In the genomic region with DNA sequence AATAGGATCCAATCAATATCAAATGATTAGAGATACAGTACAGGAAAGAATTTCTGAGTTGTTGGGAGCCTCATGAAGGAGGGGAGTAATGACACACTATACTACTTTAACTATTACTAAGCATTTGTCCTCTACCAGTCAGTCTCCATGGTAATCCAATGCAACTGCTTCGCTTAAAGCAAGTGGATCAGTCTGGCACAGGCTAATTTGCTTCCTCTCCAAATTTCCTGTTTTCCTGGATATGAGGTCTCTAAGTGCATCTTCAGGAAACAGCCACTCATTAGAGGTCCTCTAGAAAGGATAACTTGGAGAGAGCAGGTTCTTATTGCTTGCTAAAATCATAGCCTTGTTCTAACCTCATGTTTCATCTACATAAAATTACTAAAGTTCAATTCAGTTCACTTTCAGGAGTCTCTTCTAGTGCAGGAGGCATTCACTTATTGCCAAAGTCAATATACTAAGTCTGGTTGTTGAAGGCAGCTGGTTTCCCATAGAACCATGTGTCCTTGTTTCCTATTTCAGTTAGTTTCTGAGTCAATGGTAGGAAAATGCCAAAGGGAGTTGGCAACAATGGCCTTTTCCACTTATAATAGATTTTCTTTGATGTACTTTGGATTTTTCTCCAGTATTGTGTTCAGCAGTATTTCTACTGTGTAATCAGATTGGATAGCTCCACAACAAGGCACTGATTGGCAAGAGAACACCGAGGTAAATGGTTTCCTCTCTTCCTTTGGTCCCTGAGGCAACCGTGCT, we compare ENCODE assay signal across 18 cellular contexts. TPM values are rescaled to one million over a fixed set of nuclear protein-coding genes. Genes with fewer than 3 reads are reported as not detected.
DNase-seq lines count a peak whose midpoint lies in the region; ATAC-seq, FAIRE-seq and TF ChIP-seq lines count a peak whose summit lies in the region.
"Had no signal": no experiment of that assay in that cellular context is flagged by ENCODE, and none has a peak within 500 bp of the region (broad histone marks: within the 10 kb centered on the region; RNA-seq: fewer than 3 reads in every experiment).

No MANE protein-coding gene starts in this region.

- peak overlapping the region; percentile 33 for H2AFZ ChIP-seq in endothelial cell of umbilical vein (ENCODE audit: low read depth, low read length)
- H2AFZ ChIP-seq in mesenchymal stem cell (ENCODE audit: low read depth, low read length): no peak overlapping the region

- H3K9me3 ChIP-seq in A673 (ENCODE audit: low read depth, low read length, poor library complexity, severe bottlenecking) (no peaks in the 10 kb centered on the region), endothelial cell of umbilical vein (replicated peaks; ENCODE audit: control insufficient read depth, insufficient read depth, low read length) (no peaks in the 10 kb centered on the region), mesenchymal stem cell (ENCODE audit: control insufficient read depth, low read length) (no peaks in the 10 kb centered on the region)
- H3K9me3 ChIP-seq: gastrocnemius medialis had no signal

- TF ChIP-seq CTCF in A673 (conservative IDR thresholded peaks at IDR 0.05; ENCODE audit: low read depth, low read length) (no peak), endothelial cell of umbilical vein (IDR thresholded peaks at IDR 0.05; ENCODE audit: extremely low read depth in 1 of 2, insufficient read depth in 1 of 2, low read depth in 1 of 2, low read length in 2 of 2) (no peak)

- H3K9ac ChIP-seq in endothelial cell of umbilical vein (replicated peaks; ENCODE audit: extremely low read depth, insufficient read depth, low read length) (no peak overlapping the region), mesenchymal stem cell (ENCODE audit: low read length) (no peak overlapping the region)

- no peak overlapping the region for H2AK5ac ChIP-seq in mesenchymal stem cell (ENCODE audit: low read length, severe bottlenecking)

- H3K4me2 ChIP-seq in endothelial cell of umbilical vein (ENCODE audit: insufficient read depth, low read length): peak overlapping the region; percentile 60
- no peak overlapping the region for H3K4me2 ChIP-seq in mesenchymal stem cell (ENCODE audit: low read length, poor library complexity, severe bottlenecking)

- peaks cover 3% of the 10 kb centered on the region for H3K79me1 ChIP-seq in mesenchymal stem cell (replicated peaks; ENCODE audit: low read length, poor library complexity, severe bottlenecking)

- DNase-seq in A673 (ENCODE audit: low spot score) (peak; percentile 90), endothelial cell of umbilical vein (ENCODE audit: low read depth, low spot score) (peak; percentile 91), mesenchymal stem cell (peak; percentile 21), urothelium cell line (ENCODE audit: low spot score) (no peak), NCI-H1694 (lab: John Stamatoyannopoulos, UW) (no peak)
- no peak for DNase-seq in stimulated activated CD4-positive, alpha-beta T cell treated with anti-CD3 and anti-CD28 coated beads, Interleukin-2, amount 100 ng/mL, for 24 hours
- no peak for DNase-seq in activated T-cell treated with anti-CD3 and anti-CD28 coated beads, Interleukin-2, amount 50 U/mL, for 4 hours
- DNase-seq: ACHN; activated B cell treated with CpG ODN at 0.5 μM for 24 hours; activated T-cell treated with anti-CD3 and anti-CD28 coated beads, Interleukin-2, amount 50 U/mL, for 24 hours; gastrocnemius medialis; Karpas-422; NCI-H345; nucleus accumbens had no signal

- no peak overlapping the region for H2BK12ac ChIP-seq in mesenchymal stem cell (ENCODE audit: low read length in 2 of 2)

- no peak overlapping the region for H2BK5ac ChIP-seq in mesenchymal stem cell (ENCODE audit: low read depth, low read length, poor library complexity, severe bottlenecking)

- no peak overlapping the region for H3K4me3 ChIP-seq in A673 (ENCODE audit: low read depth, low read length, poor library complexity, severe bottlenecking)
- no peak overlapping the region for H3K4me3 ChIP-seq in endothelial cell of umbilical vein (replicated peaks in 1 of 3; ENCODE audit: insufficient read depth in 1 of 3, low read depth in 1 of 3, low read length in 3 of 3)
- H3K4me3 ChIP-seq in mesenchymal stem cell (ENCODE audit: insufficient read depth in 1 of 2, low read depth in 1 of 2, low read length in 2 of 2): no peak overlapping the region
- H3K4me3 ChIP-seq: gastrocnemius medialis, suprapubic skin had no signal

- H4K8ac ChIP-seq in mesenchymal stem cell (ENCODE audit: low read length): no peak overlapping the region

- H3K79me2 ChIP-seq in endothelial cell of umbilical vein (ENCODE audit: control insufficient read depth, insufficient read depth, low read length): no peaks in the 10 kb centered on the region

- POLR2A ChIA-PET in A673 (lab: Charles Lee; ENCODE audit: low non-redundant PET): no interaction called here
- POLR2A ChIA-PET in endothelial cell of umbilical vein (lab: Charles Lee): interaction anchor here (0.7 kb wide), 1 partner anchor 86 kb away, joined by 4 read pairs; no protein-coding TSS in a partner anchor

- no peaks in the 10 kb centered on the region for H3K9me1 ChIP-seq in endothelial cell of umbilical vein (replicated peaks; ENCODE audit: control insufficient read depth, extremely low read depth, insufficient read depth, low read length)

- H3K36me3 ChIP-seq in A673 (ENCODE audit: insufficient read depth, low read length, poor library complexity, severe bottlenecking): no peaks in the 10 kb centered on the region
- H3K36me3 ChIP-seq in endothelial cell of umbilical vein (ENCODE audit: control insufficient read depth in 2 of 2, extremely low read depth in 1 of 2, insufficient read depth in 2 of 2, low read length in 2 of 2): no peaks in the 10 kb centered on the region
- H3K36me3 ChIP-seq in mesenchymal stem cell (ENCODE audit: control insufficient read depth in 1 of 2, insufficient read depth in 2 of 2, low read depth in 1 of 2, low read length in 2 of 2): no peaks in the 10 kb centered on the region
- H3K36me3 ChIP-seq: brain microvascular endothelial cell, gastrocnemius medialis, suprapubic skin had no signal

- intact Hi-C loops in A673 (cut with micrococcal nuclease; ENCODE audit: unreplicated experiment): no loop called here
- intact Hi-C loops in endothelial cell of umbilical vein (cut with micrococcal nuclease): loop anchor here (1.0 kb wide), 1 partner anchor 8 kb away; no protein-coding TSS in a partner anchor

- no peak overlapping the region for H3K23ac ChIP-seq in mesenchymal stem cell (ENCODE audit: low read length in 2 of 2)

- H3K14ac ChIP-seq in mesenchymal stem cell (ENCODE audit: low read length in 2 of 2): no peak overlapping the region

- H3K27ac ChIP-seq in A673 (ENCODE audit: low read depth, low read length, poor library complexity, severe bottlenecking): peak overlapping the region; percentile 49
- H3K27ac ChIP-seq in endothelial cell of umbilical vein (ENCODE audit: insufficient read depth, low read depth, low read length): peak overlapping the region; percentile 40
- no peak overlapping the region for H3K27ac ChIP-seq in mesenchymal stem cell (ENCODE audit: low read length, poor library complexity, severe bottlenecking)
- H3K27ac ChIP-seq: brain microvascular endothelial cell, suprapubic skin had no signal

- no peak for ATAC-seq in activated T-cell treated with anti-CD3 and anti-CD28 coated beads, Interleukin-2, amount 50 U/mL, for 4 hours
- ATAC-seq: left lobe of liver had no signal

- no peaks in the 10 kb centered on the region for H3K4me1 Mint-ChIP-seq in activated T-cell treated with anti-CD3 and anti-CD28 coated beads, Interleukin-2, amount 50 U/mL, for 4 hours (ENCODE audit: low read depth)

- peak; percentile 66 for FAIRE-seq in endothelial cell of umbilical vein (lab: Jason Lieb, UNC)
- no peak for FAIRE-seq in urothelium cell line (lab: Jason Lieb, UNC)

- H3K4me1 ChIP-seq in A673 (ENCODE audit: insufficient read depth, low read length, poor library complexity, severe bottlenecking) (peaks cover 22% of the 10 kb centered on the region), endothelial cell of umbilical vein (ENCODE audit: control insufficient read depth, extremely low read depth, insufficient read depth, low read length) (peaks cover 17% of the 10 kb centered on the region), mesenchymal stem cell (ENCODE audit: control insufficient read depth, insufficient read depth, low read depth, low read length) (no peaks in the 10 kb centered on the region)

- H3K9me3 Mint-ChIP-seq in activated T-cell treated with anti-CD3 and anti-CD28 coated beads, Interleukin-2, amount 50 U/mL, for 4 hours: peaks cover 7% of the 10 kb centered on the region

- BruUV-seq in A673 (replicated peaks; lab: Mats Ljungman, UMichigan) (no TSS peak), endothelial cell of umbilical vein (replicated peaks; lab: Mats Ljungman, UMichigan) (no TSS peak)

- H2BK15ac ChIP-seq in mesenchymal stem cell (ENCODE audit: low read depth, poor library complexity, severe bottlenecking): no peak overlapping the region

- H3K4ac ChIP-seq in mesenchymal stem cell (ENCODE audit: low read depth in 1 of 2, low read length in 2 of 2): no peak overlapping the region

- peaks cover 3% of the 10 kb centered on the region for H3K27me3 Mint-ChIP-seq in activated T-cell treated with anti-CD3 and anti-CD28 coated beads, Interleukin-2, amount 50 U/mL, for 4 hours (ENCODE audit: low read depth)
- H3K27me3 Mint-ChIP-seq: activated B cell treated with CpG ODN at 0.5 μM for 24 hours; activated T-cell treated with anti-CD3 and anti-CD28 coated beads, Interleukin-2, amount 50 U/mL, for 24 hours had no signal

- CTCF ChIA-PET in A673 (lab: Charles Lee) (no interaction called here), endothelial cell of umbilical vein (lab: Charles Lee) (interaction anchor here (1.0 to 1.4 kb wide), 3 partner anchors 9 to 118 kb away, joined by 3 to 5 read pairs (median 4); partner anchors contain the start of gene SEPTIN7)

- H4K20me1 ChIP-seq in endothelial cell of umbilical vein (replicated peaks; ENCODE audit: control insufficient read depth, extremely low read depth, insufficient read depth, low read length): no peaks in the 10 kb centered on the region

- TF ChIP-seq POLR2A in endothelial cell of umbilical vein (IDR thresholded peaks at IDR 0.05; ENCODE audit: low read depth, low read length): no peak

- no peak overlapping the region for H2BK120ac ChIP-seq in mesenchymal stem cell (ENCODE audit: low read depth, low read length)

- H3K18ac ChIP-seq in mesenchymal stem cell (ENCODE audit: low read depth in 1 of 2, low read length in 2 of 2): no peak overlapping the region

- no peak overlapping the region for H4K91ac ChIP-seq in mesenchymal stem cell (ENCODE audit: low read length)

- no peak overlapping the region for H3K4me3 Mint-ChIP-seq in activated T-cell treated with anti-CD3 and anti-CD28 coated beads, Interleukin-2, amount 50 U/mL, for 4 hours
- H3K4me3 Mint-ChIP-seq: activated B cell treated with CpG ODN at 0.5 μM for 24 hours; activated T-cell treated with anti-CD3 and anti-CD28 coated beads, Interleukin-2, amount 50 U/mL, for 24 hours had no signal

- H3K27me3 ChIP-seq in A673 (replicated peaks; ENCODE audit: insufficient read depth, low read depth, low read length, poor library complexity) (no peaks in the 10 kb centered on the region), endothelial cell of umbilical vein (ENCODE audit: control insufficient read depth in 2 of 2, insufficient read depth in 2 of 2, low read length in 2 of 2) (no peaks in the 10 kb centered on the region), mesenchymal stem cell (ENCODE audit: control insufficient read depth in 1 of 2, insufficient read depth in 1 of 2, low read length in 2 of 2) (no peaks in the 10 kb centered on the region)
- H3K27me3 ChIP-seq: brain microvascular endothelial cell, gastrocnemius medialis, suprapubic skin had no signal

- dilution Hi-C loops in endothelial cell of umbilical vein (cut with MboI; ENCODE audit: extremely low pct_ligation_motif_present, low sequenced_read_pairs): no loop called here

- peaks cover 2% of the 10 kb centered on the region for H3K36me3 Mint-ChIP-seq in activated T-cell treated with anti-CD3 and anti-CD28 coated beads, Interleukin-2, amount 50 U/mL, for 4 hours (ENCODE audit: insufficient read depth)

- 44% methylated on average over 3 of the region's 3 CpGs for WGBS in mesenchymal stem cell

RNA-seq across cellular contexts. Expression of gene SEPTIN7, which starts 8.2 kb away (rescaled TPM):
- total RNA-seq in A673 (2021) (295 TPM in 2 replicates), endothelial cell of umbilical vein (223 and 228 TPM in 2 replicates)
- 121 TPM for polyA plus RNA-seq in PFSK-1 (2012; ENCODE audit: insufficient read length, low read depth)
- 57.3 and 73.6 TPM in 2 replicates for polyA plus RNA-seq in endothelial cell of umbilical vein
- polyA plus RNA-seq in endothelial cell of umbilical vein (2011; cell fraction: cytosol; rRNA removed): 105 and 106 TPM in 2 replicates
- 77.3 and 116 TPM in 2 replicates for polyA plus RNA-seq in endothelial cell of umbilical vein (2011; cell fraction: nucleus; rRNA removed)
- polyA plus RNA-seq in endothelial cell of umbilical vein (2012): 200 and 267 TPM in 2 replicates
- 101 and 108 TPM in 2 replicates for polyA minus RNA-seq in endothelial cell of umbilical vein
- polyA minus RNA-seq in endothelial cell of umbilical vein (2011; cell fraction: cytosol; rRNA and poly(A)+ RNA removed): 42.1 TPM
- polyA minus RNA-seq in endothelial cell of umbilical vein (2011; cell fraction: nucleus; rRNA and poly(A)+ RNA removed): 104 and 144 TPM in 2 replicates
- polyA plus RNA-seq in mesenchymal stem cell (2013, experiment 1 of 2): 250 TPM
- 256 TPM for polyA plus RNA-seq in mesenchymal stem cell (2013, experiment 2 of 2)
- total RNA-seq in activated T-cell treated with anti-CD3 and anti-CD28 coated beads, Interleukin-2, amount 50 U/mL, for 4 hours: 100 to 1,000 TPM; 174 to 192 (median 180) TPM

Comparison
In these comparisons a context has a peak if more than half of its experiments do, and no peak if none do; other contexts are left out.
1. DNase-seq: peak in A673 (single experiment), endothelial cell of umbilical vein (single experiment) and mesenchymal stem cell (single experiment); none in stimulated activated CD4-positive, alpha-beta T cell treated with anti-CD3 and anti-CD28 coated beads, Interleukin-2, amount 100 ng/mL, for 24 hours (0 of 2), urothelium cell line (single experiment), NCI-H1694 (single experiment) and activated T-cell treated with anti-CD3 and anti-CD28 coated beads, Interleukin-2, amount 50 U/mL, for 4 hours (single experiment).